Comparison of ENCODE assay signal across 1 cellular context in the genomic region with DNA sequence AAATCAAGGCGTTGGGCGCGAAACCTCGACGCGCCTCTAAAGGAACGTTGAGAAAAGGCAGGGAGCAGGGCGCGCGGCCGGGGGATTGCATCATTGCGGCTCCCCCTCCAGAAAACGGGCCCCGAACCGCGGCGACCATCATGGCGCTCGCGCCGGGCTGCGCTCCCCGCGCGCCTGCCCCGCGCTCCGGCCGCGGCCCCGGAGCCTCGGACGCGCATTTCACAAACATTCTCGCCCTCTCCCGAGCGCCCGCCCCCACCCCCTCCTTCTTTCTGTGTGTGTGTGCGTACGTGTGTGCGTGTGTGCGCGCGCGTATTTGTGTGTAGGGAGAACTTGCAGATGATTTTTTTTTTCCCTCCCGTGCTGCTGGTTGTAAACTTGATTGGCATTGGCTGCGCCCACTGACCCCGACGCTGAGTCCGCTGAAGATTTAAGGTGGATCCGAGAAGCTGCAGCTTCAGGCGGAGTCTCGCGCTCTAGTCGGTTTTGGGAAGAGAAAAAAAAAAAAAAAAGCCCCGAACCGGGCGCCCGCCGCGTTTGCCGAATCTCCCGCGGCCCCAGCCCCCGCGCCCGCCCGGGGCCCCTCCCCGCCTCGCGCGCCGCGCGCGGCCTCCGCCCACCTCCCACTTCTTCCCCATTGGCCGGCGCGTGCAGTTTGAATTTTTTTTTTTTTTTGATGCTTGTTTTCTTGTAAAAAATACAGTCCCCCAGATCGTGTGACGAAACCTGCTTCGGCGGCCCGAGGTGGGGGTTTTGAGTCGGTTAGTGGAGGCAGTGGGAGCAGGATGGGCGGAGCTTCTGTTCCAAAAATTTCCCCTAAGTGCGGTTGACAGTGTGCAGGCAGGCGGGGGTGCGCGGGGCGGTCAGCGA.
TF ChIP-seq lines count a peak whose summit lies in the region.

No MANE protein-coding gene starts in this region.

TF ChIP-seq in K562, 482 proteins besides CTCF, POLR2A, EP300 and RAD21 (continued from another document and continues in another):
- TF ChIP-seq, protein P1, sequence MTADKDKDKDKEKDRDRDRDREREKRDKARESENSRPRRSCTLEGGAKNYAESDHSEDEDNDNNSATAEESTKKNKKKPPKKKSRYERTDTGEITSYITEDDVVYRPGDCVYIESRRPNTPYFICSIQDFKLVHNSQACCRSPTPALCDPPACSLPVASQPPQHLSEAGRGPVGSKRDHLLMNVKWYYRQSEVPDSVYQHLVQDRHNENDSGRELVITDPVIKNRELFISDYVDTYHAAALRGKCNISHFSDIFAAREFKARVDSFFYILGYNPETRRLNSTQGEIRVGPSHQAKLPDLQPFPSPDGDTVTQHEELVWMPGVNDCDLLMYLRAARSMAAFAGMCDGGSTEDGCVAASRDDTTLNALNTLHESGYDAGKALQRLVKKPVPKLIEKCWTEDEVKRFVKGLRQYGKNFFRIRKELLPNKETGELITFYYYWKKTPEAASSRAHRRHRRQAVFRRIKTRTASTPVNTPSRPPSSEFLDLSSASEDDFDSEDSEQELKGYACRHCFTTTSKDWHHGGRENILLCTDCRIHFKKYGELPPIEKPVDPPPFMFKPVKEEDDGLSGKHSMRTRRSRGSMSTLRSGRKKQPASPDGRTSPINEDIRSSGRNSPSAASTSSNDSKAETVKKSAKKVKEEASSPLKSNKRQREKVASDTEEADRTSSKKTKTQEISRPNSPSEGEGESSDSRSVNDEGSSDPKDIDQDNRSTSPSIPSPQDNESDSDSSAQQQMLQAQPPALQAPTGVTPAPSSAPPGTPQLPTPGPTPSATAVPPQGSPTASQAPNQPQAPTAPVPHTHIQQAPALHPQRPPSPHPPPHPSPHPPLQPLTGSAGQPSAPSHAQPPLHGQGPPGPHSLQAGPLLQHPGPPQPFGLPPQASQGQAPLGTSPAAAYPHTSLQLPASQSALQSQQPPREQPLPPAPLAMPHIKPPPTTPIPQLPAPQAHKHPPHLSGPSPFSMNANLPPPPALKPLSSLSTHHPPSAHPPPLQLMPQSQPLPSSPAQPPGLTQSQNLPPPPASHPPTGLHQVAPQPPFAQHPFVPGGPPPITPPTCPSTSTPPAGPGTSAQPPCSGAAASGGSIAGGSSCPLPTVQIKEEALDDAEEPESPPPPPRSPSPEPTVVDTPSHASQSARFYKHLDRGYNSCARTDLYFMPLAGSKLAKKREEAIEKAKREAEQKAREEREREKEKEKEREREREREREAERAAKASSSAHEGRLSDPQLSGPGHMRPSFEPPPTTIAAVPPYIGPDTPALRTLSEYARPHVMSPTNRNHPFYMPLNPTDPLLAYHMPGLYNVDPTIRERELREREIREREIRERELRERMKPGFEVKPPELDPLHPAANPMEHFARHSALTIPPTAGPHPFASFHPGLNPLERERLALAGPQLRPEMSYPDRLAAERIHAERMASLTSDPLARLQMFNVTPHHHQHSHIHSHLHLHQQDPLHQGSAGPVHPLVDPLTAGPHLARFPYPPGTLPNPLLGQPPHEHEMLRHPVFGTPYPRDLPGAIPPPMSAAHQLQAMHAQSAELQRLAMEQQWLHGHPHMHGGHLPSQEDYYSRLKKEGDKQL (CRISPR knock-in tag; IDR thresholded peaks at IDR 0.05; ENCODE audit: borderline replicate concordance): no peak
- no peak for TF ChIP-seq IRF2 (CRISPR knock-in tag; IDR thresholded peaks at IDR 0.05)
- TF ChIP-seq ZNF436 (CRISPR knock-in tag; IDR thresholded peaks at IDR 0.05): no peak
- no peak for TF ChIP-seq RHOXF2B (CRISPR knock-in tag; conservative IDR thresholded peaks at IDR 0.05)
- no peak for TF ChIP-seq NFIX (CRISPR knock-in tag; IDR thresholded peaks at IDR 0.05; ENCODE audit: low read depth)
- TF ChIP-seq HDAC3 (IDR thresholded peaks at IDR 0.05; ENCODE audit: borderline replicate concordance, partially characterized antibody): no peak
- no peak for TF ChIP-seq ZNF282 (CRISPR knock-in tag; IDR thresholded peaks at IDR 0.05)
- TF ChIP-seq, protein P2, sequence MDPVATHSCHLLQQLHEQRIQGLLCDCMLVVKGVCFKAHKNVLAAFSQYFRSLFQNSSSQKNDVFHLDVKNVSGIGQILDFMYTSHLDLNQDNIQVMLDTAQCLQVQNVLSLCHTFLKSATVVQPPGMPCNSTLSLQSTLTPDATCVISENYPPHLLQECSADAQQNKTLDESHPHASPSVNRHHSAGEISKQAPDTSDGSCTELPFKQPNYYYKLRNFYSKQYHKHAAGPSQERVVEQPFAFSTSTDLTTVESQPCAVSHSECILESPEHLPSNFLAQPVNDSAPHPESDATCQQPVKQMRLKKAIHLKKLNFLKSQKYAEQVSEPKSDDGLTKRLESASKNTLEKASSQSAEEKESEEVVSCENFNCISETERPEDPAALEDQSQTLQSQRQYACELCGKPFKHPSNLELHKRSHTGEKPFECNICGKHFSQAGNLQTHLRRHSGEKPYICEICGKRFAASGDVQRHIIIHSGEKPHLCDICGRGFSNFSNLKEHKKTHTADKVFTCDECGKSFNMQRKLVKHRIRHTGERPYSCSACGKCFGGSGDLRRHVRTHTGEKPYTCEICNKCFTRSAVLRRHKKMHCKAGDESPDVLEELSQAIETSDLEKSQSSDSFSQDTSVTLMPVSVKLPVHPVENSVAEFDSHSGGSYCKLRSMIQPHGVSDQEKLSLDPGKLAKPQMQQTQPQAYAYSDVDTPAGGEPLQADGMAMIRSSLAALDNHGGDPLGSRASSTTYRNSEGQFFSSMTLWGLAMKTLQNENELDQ (CRISPR knock-in tag; IDR thresholded peaks at IDR 0.05; ENCODE audit: borderline replicate concordance): no peak
- TF ChIP-seq, protein P3, sequence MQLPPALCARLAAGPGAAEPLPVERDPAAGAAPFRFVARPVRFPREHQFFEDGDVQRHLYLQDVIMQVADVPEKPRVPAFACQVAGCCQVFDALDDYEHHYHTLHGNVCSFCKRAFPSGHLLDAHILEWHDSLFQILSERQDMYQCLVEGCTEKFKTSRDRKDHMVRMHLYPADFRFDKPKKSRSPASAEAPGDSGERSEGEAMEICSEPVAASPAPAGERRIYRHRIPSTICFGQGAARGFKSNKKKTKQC (CRISPR knock-in tag; IDR thresholded peaks at IDR 0.05): no peak
- TF ChIP-seq MYBL2 (IDR thresholded peaks at IDR 0.05; ENCODE audit: low read depth): peak; percentile 91
- no peak for TF ChIP-seq MYBL2 (CRISPR knock-in tag; IDR thresholded peaks at IDR 0.05; ENCODE audit: borderline replicate concordance)
- TF ChIP-seq ZNF165 (CRISPR knock-in tag; IDR thresholded peaks at IDR 0.05; ENCODE audit: borderline replicate concordance): no peak
- TF ChIP-seq NCOR1 (IDR thresholded peaks at IDR 0.05): no peak
- TF ChIP-seq, protein P4, sequence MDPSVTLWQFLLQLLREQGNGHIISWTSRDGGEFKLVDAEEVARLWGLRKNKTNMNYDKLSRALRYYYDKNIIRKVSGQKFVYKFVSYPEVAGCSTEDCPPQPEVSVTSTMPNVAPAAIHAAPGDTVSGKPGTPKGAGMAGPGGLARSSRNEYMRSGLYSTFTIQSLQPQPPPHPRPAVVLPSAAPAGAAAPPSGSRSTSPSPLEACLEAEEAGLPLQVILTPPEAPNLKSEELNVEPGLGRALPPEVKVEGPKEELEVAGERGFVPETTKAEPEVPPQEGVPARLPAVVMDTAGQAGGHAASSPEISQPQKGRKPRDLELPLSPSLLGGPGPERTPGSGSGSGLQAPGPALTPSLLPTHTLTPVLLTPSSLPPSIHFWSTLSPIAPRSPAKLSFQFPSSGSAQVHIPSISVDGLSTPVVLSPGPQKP (CRISPR knock-in tag; IDR thresholded peaks at IDR 0.05): no peak
- no peak for TF ChIP-seq ZNF253 (CRISPR knock-in tag; conservative IDR thresholded peaks at IDR 0.05)
- no peak for TF ChIP-seq FOXA1 (IDR thresholded peaks at IDR 0.05; ENCODE audit: borderline replicate concordance)
- TF ChIP-seq, protein P5, sequence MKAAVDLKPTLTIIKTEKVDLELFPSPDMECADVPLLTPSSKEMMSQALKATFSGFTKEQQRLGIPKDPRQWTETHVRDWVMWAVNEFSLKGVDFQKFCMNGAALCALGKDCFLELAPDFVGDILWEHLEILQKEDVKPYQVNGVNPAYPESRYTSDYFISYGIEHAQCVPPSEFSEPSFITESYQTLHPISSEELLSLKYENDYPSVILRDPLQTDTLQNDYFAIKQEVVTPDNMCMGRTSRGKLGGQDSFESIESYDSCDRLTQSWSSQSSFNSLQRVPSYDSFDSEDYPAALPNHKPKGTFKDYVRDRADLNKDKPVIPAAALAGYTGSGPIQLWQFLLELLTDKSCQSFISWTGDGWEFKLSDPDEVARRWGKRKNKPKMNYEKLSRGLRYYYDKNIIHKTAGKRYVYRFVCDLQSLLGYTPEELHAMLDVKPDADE (conservative IDR thresholded peaks at IDR 0.05; ENCODE audit: control insufficient read depth, low read depth, low read length): no peak; the same call in 1 of the 2 replicates
- TF ChIP-seq CREBBP (IDR thresholded peaks at IDR 0.05; ENCODE audit: low read depth, low read length): no peak
- no peak for TF ChIP-seq SRF (CRISPR knock-in tag; IDR thresholded peaks at IDR 0.05)
- no peak for TF ChIP-seq ZC3H4 (CRISPR knock-in tag; IDR thresholded peaks at IDR 0.05; ENCODE audit: borderline replicate concordance)
- no peak for TF ChIP-seq ZNF184 (CRISPR knock-in tag; IDR thresholded peaks at IDR 0.05)
- TF ChIP-seq CBFB (CRISPR knock-in tag; IDR thresholded peaks at IDR 0.05): no peak
- TF ChIP-seq, protein P6, sequence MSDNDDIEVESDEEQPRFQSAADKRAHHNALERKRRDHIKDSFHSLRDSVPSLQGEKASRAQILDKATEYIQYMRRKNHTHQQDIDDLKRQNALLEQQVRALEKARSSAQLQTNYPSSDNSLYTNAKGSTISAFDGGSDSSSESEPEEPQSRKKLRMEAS (CRISPR knock-in tag; IDR thresholded peaks at IDR 0.05): no peak
- no peak for TF ChIP-seq ZNF140 (CRISPR knock-in tag; IDR thresholded peaks at IDR 0.05)
- TF ChIP-seq, protein P7, sequence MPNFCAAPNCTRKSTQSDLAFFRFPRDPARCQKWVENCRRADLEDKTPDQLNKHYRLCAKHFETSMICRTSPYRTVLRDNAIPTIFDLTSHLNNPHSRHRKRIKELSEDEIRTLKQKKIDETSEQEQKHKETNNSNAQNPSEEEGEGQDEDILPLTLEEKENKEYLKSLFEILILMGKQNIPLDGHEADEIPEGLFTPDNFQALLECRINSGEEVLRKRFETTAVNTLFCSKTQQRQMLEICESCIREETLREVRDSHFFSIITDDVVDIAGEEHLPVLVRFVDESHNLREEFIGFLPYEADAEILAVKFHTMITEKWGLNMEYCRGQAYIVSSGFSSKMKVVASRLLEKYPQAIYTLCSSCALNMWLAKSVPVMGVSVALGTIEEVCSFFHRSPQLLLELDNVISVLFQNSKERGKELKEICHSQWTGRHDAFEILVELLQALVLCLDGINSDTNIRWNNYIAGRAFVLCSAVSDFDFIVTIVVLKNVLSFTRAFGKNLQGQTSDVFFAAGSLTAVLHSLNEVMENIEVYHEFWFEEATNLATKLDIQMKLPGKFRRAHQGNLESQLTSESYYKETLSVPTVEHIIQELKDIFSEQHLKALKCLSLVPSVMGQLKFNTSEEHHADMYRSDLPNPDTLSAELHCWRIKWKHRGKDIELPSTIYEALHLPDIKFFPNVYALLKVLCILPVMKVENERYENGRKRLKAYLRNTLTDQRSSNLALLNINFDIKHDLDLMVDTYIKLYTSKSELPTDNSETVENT (CRISPR knock-in tag; IDR thresholded peaks at IDR 0.05): peak; percentile 44; the same call in 1 of the 2 replicates
- no peak for TF ChIP-seq FOXP1 (CRISPR knock-in tag; IDR thresholded peaks at IDR 0.05)
- TF ChIP-seq YY1 (IDR thresholded peaks at IDR 0.05; ENCODE audit: borderline replicate concordance in 1 of 3, control insufficient read depth in 1 of 3, extremely low read depth in 1 of 3, insufficient read depth in 3 of 3, insufficient read length in 1 of 3, insufficient replicate concordance in 2 of 3, low read depth in 1 of 3, low read length in 2 of 3): peak; percentile 47 to 91 (median 81)
- no peak for TF ChIP-seq RAD51 (IDR thresholded peaks at IDR 0.05; ENCODE audit: borderline replicate concordance, low read depth)
- TF ChIP-seq BRD9 (IDR thresholded peaks at IDR 0.05; ENCODE audit: low read depth, partially characterized antibody): no peak
- TF ChIP-seq NFXL1 (CRISPR knock-in tag; IDR thresholded peaks at IDR 0.05): no peak
- TF ChIP-seq, protein P8, sequence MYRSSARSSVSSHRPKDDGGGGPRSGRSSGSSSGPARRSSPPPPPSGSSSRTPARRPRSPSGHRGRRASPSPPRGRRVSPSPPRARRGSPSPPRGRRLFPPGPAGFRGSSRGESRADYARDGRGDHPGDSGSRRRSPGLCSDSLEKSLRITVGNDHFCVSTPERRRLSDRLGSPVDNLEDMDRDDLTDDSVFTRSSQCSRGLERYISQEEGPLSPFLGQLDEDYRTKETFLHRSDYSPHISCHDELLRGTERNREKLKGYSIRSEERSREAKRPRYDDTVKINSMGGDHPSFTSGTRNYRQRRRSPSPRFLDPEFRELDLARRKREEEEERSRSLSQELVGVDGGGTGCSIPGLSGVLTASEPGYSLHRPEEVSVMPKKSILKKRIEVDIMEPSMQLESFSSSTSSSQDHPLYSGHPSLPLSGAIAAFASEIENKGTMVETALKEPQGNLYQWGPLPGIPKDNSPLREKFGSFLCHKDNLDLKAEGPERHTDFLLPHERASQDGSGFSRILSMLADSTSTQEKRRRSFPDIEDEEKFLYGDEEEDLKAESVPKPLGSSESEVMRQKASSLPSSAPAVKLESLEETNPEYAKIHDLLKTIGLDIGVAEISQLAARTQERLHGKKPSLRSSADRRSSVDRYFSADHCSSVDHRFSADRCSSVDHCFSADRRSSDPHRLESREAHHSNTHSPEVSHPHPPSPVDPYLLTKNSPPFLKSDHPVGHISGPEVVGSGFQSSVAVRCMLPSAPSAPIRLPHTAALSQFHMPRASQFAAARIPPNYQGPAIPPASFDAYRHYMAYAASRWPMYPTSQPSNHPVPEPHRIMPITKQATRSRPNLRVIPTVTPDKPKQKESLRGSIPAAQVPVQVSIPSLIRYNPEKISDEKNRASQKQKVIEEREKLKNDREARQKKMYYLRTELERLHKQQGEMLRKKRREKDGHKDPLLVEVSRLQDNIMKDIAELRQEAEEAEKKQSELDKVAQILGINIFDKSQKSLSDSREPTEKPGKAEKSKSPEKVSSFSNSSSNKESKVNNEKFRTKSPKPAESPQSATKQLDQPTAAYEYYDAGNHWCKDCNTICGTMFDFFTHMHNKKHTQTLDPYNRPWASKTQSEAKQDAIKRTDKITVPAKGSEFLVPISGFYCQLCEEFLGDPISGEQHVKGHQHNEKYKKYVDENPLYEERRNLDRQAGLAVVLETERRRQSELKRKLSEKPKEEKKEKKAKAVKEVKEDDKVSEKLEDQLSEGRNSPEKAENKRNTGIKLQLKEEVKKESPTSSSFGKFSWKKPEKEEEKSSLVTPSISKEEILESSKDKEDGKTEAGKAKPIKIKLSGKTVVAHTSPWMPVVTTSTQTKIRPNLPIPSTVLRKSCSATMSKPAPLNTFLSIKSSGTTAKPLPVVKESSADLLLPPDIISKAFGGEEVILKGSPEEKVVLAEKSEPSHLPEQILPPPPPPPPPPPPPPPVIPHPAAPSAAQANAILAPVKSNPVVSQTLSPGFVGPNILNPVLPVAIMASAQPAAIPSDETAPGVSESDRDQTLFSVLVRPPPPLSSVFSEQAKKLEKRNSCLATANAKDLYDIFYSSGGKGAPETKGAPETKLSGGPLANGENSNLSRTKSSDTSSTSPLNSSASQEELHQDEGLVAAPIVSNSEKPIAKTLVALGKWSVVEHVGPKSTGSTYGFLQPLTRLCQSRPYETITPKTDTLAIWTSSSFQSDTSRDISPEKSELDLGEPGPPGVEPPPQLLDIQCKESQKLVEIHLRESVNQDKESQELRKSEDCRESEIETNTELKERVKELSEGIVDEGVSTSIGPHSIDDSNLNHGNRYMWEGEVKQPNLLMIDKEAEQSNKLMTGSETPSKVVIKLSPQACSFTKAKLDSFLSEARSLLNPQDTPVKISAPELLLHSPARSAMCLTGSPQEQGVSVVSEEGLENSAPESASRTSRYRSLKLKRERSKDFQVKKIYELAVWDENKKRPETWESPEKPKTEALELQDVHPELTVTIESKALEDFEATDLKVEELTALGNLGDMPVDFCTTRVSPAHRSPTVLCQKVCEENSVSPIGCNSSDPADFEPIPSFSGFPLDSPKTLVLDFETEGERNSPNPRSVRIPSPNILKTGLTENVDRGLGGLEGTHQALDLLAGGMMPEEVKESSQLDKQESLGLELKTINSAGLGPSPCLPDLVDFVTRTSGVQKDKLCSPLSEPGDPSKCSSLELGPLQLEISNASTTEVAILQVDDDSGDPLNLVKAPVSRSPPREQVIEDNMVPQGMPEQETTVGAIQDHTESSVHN (IDR thresholded peaks at IDR 0.05; ENCODE audit: borderline replicate concordance in 1 of 2, low read depth in 1 of 2): 0 out of 4 replicates have a peak, but pooled peaks of 1 of the 2 experiments have one; percentile 37
